Comparison of ENCODE assay signal across 11 cellular contexts in genomic region chr15:64224508-64224907, GRCh38.
DNase-seq lines count a peak whose midpoint lies in the region; ATAC-seq and TF ChIP-seq lines count a peak whose summit lies in the region.
"Had no signal": no experiment of that assay in that cellular context is flagged by ENCODE, and none has a peak within 500 bp of the region (broad histone marks: within the 10 kb centered on the region; RNA-seq: fewer than 3 reads in every experiment).

No MANE protein-coding gene starts in this region.

- H3K27ac ChIP-seq in thyroid gland (no peak overlapping the region), esophagus squamous epithelium (peak overlapping the region in 1 of 4 donors; percentile 35)
- H3K27ac ChIP-seq: BLaER1, transverse colon had no signal

- H3K4me3 Mint-ChIP-seq in glutamatergic neuron (ENCODE audit: unreplicated experiment) (peak overlapping the region; percentile 73), Calu3 (ENCODE audit: low read depth, unreplicated experiment) (no peak overlapping the region)
- H3K4me3 Mint-ChIP-seq in activated CD4-positive, alpha-beta T cell treated with anti-CD3 and anti-CD28 coated beads, Interleukin-2, amount 10 ng/mL, durations not matched to agents 24 days and 14 days = no peak overlapping the region

- H3K27me3 ChIP-seq in thyroid gland = no peaks in the 10 kb centered on the region
- no peaks in the 10 kb centered on the region for H3K27me3 ChIP-seq in esophagus squamous epithelium
- H3K27me3 ChIP-seq: BLaER1, transverse colon had no signal

- CTCF ChIA-PET in Calu3 (lab: Charles Lee) = no interaction called here

- no peak for TF ChIP-seq CTCF in glutamatergic neuron (IDR thresholded peaks at IDR 0.05; ENCODE audit: partially characterized antibody, unreplicated experiment)
- no peak for TF ChIP-seq CTCF in thyroid gland (IDR thresholded peaks at IDR 0.05)
- no peak for TF ChIP-seq CTCF in esophagus squamous epithelium (IDR thresholded peaks at IDR 0.05)
- no peak for TF ChIP-seq CTCF in Calu3 (IDR thresholded peaks at IDR 0.05; ENCODE audit: unreplicated experiment)

- DNase-seq in NCI-H345 (lab: John Stamatoyannopoulos, UW) = peak; percentile 18
- DNase-seq in NCI-H345 treated with DMSO at 0.1 percent for 48 hours (lab: John Stamatoyannopoulos, UW; ENCODE audit: unreplicated experiment) = no peak
- DNase-seq in glutamatergic neuron = no peak
- peak; percentile 8 to 9 for DNase-seq in thyroid gland
- DNase-seq in activated CD4-positive, alpha-beta T cell treated with anti-CD3 and anti-CD28 coated beads, Interleukin-2, amount 10 ng/mL, durations not matched to agents 24 days and 14 days = no peak
- DNase-seq in esophagus squamous epithelium (lab: John Stamatoyannopoulos, UW) = no peak
- DNase-seq in Calu3 = no peak
- DNase-seq: SIG-M5, transverse colon had no signal

- WGBS in thyroid gland, 2 donors = 33 to 34% methylated on average over 2 of the region's 2 CpGs
- WGBS in esophagus squamous epithelium, 2 donors = 40 to 41% methylated on average over 2 of the region's 2 CpGs

- no peaks in the 10 kb centered on the region for H3K9me3 Mint-ChIP-seq in glutamatergic neuron (ENCODE audit: unreplicated experiment)
- H3K9me3 Mint-ChIP-seq in activated CD4-positive, alpha-beta T cell treated with anti-CD3 and anti-CD28 coated beads, Interleukin-2, amount 10 ng/mL, durations not matched to agents 24 days and 14 days = peaks cover 6% of the 10 kb centered on the region
- H3K9me3 Mint-ChIP-seq in Calu3 (ENCODE audit: low read depth, unreplicated experiment) = no peaks in the 10 kb centered on the region

- ATAC-seq in SK-N-SH treated with all-trans-retinoic acid at 6 μM for 48 hours = peak; percentile 68

- H3K36me3 Mint-ChIP-seq in glutamatergic neuron (ENCODE audit: unreplicated experiment) = peaks cover 4% of the 10 kb centered on the region
- peaks cover 29% of the 10 kb centered on the region for H3K36me3 Mint-ChIP-seq in activated CD4-positive, alpha-beta T cell treated with anti-CD3 and anti-CD28 coated beads, Interleukin-2, amount 10 ng/mL, durations not matched to agents 24 days and 14 days (ENCODE audit: low read depth)
- H3K36me3 Mint-ChIP-seq in Calu3 (ENCODE audit: insufficient read depth, unreplicated experiment) = no peaks in the 10 kb centered on the region

- H3K4me1 Mint-ChIP-seq in glutamatergic neuron (ENCODE audit: low read depth, unreplicated experiment) = peaks cover 9% of the 10 kb centered on the region
- H3K4me1 Mint-ChIP-seq in activated CD4-positive, alpha-beta T cell treated with anti-CD3 and anti-CD28 coated beads, Interleukin-2, amount 10 ng/mL, durations not matched to agents 24 days and 14 days = peaks cover 18% of the 10 kb centered on the region
- H3K4me1 Mint-ChIP-seq in Calu3 (ENCODE audit: low read depth, unreplicated experiment) = peaks cover 7% of the 10 kb centered on the region

- intact Hi-C loops in thyroid gland (cut with DNase I) (no loop called here), esophagus squamous epithelium (cut with DNase I) (no loop called here), Calu3 (cut with micrococcal nuclease; ENCODE audit: unreplicated experiment) (no loop called here)
- intact Hi-C loops in activated CD4-positive, alpha-beta T cell treated with anti-CD3 and anti-CD28 coated beads, Interleukin-2, amount 10 ng/mL, durations not matched to agents 24 days and 14 days (cut with micrococcal nuclease) = loop anchor here (10.0 kb wide), 1 partner anchor 50 kb away; no protein-coding TSS in a partner anchor

- H3K27me3 Mint-ChIP-seq in glutamatergic neuron (ENCODE audit: unreplicated experiment) (no peaks in the 10 kb centered on the region), Calu3 (ENCODE audit: unreplicated experiment) (no peaks in the 10 kb centered on the region)
- no peaks in the 10 kb centered on the region for H3K27me3 Mint-ChIP-seq in activated CD4-positive, alpha-beta T cell treated with anti-CD3 and anti-CD28 coated beads, Interleukin-2, amount 10 ng/mL, durations not matched to agents 24 days and 14 days

- H3K36me3 ChIP-seq in thyroid gland = no peaks in the 10 kb centered on the region
- H3K36me3 ChIP-seq in esophagus squamous epithelium = no peaks in the 10 kb centered on the region
- H3K36me3 ChIP-seq: transverse colon had no signal

- H3K4me3 ChIP-seq in thyroid gland (replicated peaks in 1 of 3) (no peak overlapping the region), esophagus squamous epithelium (no peak overlapping the region)
- H3K4me3 ChIP-seq: BLaER1, transverse colon had no signal

- no TSS peak for BruUV-seq in Calu3 (replicated peaks; lab: Mats Ljungman, UMichigan)

- H3K9me3 ChIP-seq in thyroid gland = no peaks in the 10 kb centered on the region
- peaks cover 0 to 5% (median 4%) of the 10 kb centered on the region in 3 donors for H3K9me3 ChIP-seq in esophagus squamous epithelium
- H3K9me3 ChIP-seq: transverse colon had no signal

- H3K27ac Mint-ChIP-seq in glutamatergic neuron (ENCODE audit: unreplicated experiment) (peak overlapping the region; percentile 44), Calu3 (ENCODE audit: unreplicated experiment) (no peak overlapping the region)
- H3K27ac Mint-ChIP-seq in activated CD4-positive, alpha-beta T cell treated with anti-CD3 and anti-CD28 coated beads, Interleukin-2, amount 10 ng/mL, durations not matched to agents 24 days and 14 days = no peak overlapping the region

- H3K4me1 ChIP-seq in thyroid gland = peaks cover 5 to 10% of the 10 kb centered on the region in 2 donors
- H3K4me1 ChIP-seq in esophagus squamous epithelium = peaks cover 0 to 20% (median 0%) of the 10 kb centered on the region in 3 donors

- no peak for TF ChIP-seq POLR2A in thyroid gland (IDR thresholded peaks at IDR 0.05)
- no peak for TF ChIP-seq POLR2A in esophagus squamous epithelium (IDR thresholded peaks at IDR 0.05)

TF ChIP-seq in SK-N-SH treated with all-trans-retinoic acid at 6 μM for 48 hours, 23 proteins besides CTCF, POLR2A, EP300 and RAD21:
- TF ChIP-seq ZNF565 (CRISPR knock-in tag; conservative IDR thresholded peaks at IDR 0.05; ENCODE audit: low read depth) = no peak

Comparison
In these comparisons a context has a peak if more than half of its experiments do, and no peak if none do; other contexts are left out.
1. DNase-seq: peak in NCI-H345 (single experiment) and thyroid gland (2 of 2); none in NCI-H345 treated with DMSO at 0.1 percent for 48 hours (single experiment), glutamatergic neuron (single experiment), activated CD4-positive, alpha-beta T cell treated with anti-CD3 and anti-CD28 coated beads, Interleukin-2, amount 10 ng/mL, durations not matched to agents 24 days and 14 days (single experiment), esophagus squamous epithelium (single experiment) and Calu3 (single experiment).